Comparison of ENCODE assay signal across 8 cellular contexts in genomic region chr20:50450961-50451752, GRCh38. TPM values are rescaled to one million over a fixed set of nuclear protein-coding genes. Genes with fewer than 3 reads are reported as not detected.
DNase-seq lines count a peak whose midpoint lies in the region; ATAC-seq and TF ChIP-seq lines count a peak whose summit lies in the region.

No MANE protein-coding gene starts in this region.

- no peak for TF ChIP-seq EP300 in gastroesophageal sphincter (IDR thresholded peaks at IDR 0.05)

- H3K27me3 Mint-ChIP-seq in MCF 10A (ENCODE audit: insufficient read depth, unreplicated experiment): no peaks in the 10 kb centered on the region
- peaks cover 35% of the 10 kb centered on the region for H3K27me3 Mint-ChIP-seq in CD4-positive, alpha-beta T cell

- peak overlapping the region; percentile 53 for H3K4me3 Mint-ChIP-seq in MCF 10A (ENCODE audit: unreplicated experiment)
- H3K4me3 Mint-ChIP-seq in CD4-positive, alpha-beta T cell: no peak overlapping the region

- H3K36me3 ChIP-seq in breast epithelium (no peaks in the 10 kb centered on the region), gastroesophageal sphincter (no peaks in the 10 kb centered on the region), skeletal muscle tissue (ENCODE audit: control insufficient read depth in 3 of 3, insufficient read depth in 3 of 3, low read length in 3 of 3) (no peaks in the 10 kb centered on the region)

- CTCF ChIA-PET in MCF 10A (lab: Yijun Ruan, JAX): interaction anchor here (0.6 to 3.0 kb wide), 9 partner anchors 9 to 541 kb away, joined by 3 to 13 read pairs (median 3); no protein-coding TSS in a partner anchor
- CTCF ChIA-PET in CD4-positive, alpha-beta T cell (lab: Charles Lee): no interaction called here

- H3K27me3 ChIP-seq in breast epithelium: no peaks in the 10 kb centered on the region
- H3K27me3 ChIP-seq in gastroesophageal sphincter: no peaks in the 10 kb centered on the region
- H3K27me3 ChIP-seq in skeletal muscle tissue (ENCODE audit: control insufficient read depth in 3 of 3, insufficient read depth in 3 of 3, low read length in 3 of 3): no peaks in the 10 kb centered on the region
- peaks cover 12% of the 10 kb centered on the region for H3K27me3 ChIP-seq in CD4-positive, alpha-beta T cell (ENCODE audit: control insufficient read depth, insufficient read depth, low read length)

- H3K9me3 Mint-ChIP-seq in MCF 10A (ENCODE audit: unreplicated experiment): no peaks in the 10 kb centered on the region
- no peaks in the 10 kb centered on the region for H3K9me3 Mint-ChIP-seq in CD4-positive, alpha-beta T cell

- BruUV-seq in MCF 10A (replicated peaks; lab: Mats Ljungman, UMichigan): TSS peak; percentile 91

- H3K36me3 Mint-ChIP-seq in MCF 10A (ENCODE audit: insufficient read depth, unreplicated experiment): no peaks in the 10 kb centered on the region
- no peaks in the 10 kb centered on the region for H3K36me3 Mint-ChIP-seq in CD4-positive, alpha-beta T cell (ENCODE audit: low read depth)

- peak overlapping the region; percentile 50 to 79 (median 68) for H3K9ac ChIP-seq in skeletal muscle tissue (ENCODE audit: low read depth in 1 of 3, low read length in 3 of 3)

- POLR2A ChIA-PET in MCF 10A (lab: Yijun Ruan, JAX): interaction anchor here (0.7 to 3.9 kb wide), 20 partner anchors 11 to 342 kb away, joined by 3 to 35 read pairs (median 3); no protein-coding TSS in a partner anchor
- POLR2A ChIA-PET in CD4-positive, alpha-beta T cell (lab: Charles Lee): no interaction called here

- TF ChIP-seq POLR2A in breast epithelium (IDR thresholded peaks at IDR 0.05) (no peak), gastroesophageal sphincter (IDR thresholded peaks at IDR 0.05) (no peak)

- H3K27ac ChIP-seq in breast epithelium (peak overlapping the region in 1 of 2 donors; percentile 74), gastroesophageal sphincter (peak overlapping the region in 3 of 4 donors; percentile 38 to 62 (median 57)), skeletal muscle tissue (ENCODE audit: low read depth, low read length) (peak overlapping the region; percentile 7), substantia nigra (ENCODE audit: low read depth, low read length, poor library complexity, severe bottlenecking) (no peak overlapping the region)
- no peak overlapping the region for H3K27ac ChIP-seq in CD4-positive, alpha-beta T cell (ENCODE audit: low read depth, low read length)

- H3K4me1 Mint-ChIP-seq in MCF 10A (ENCODE audit: insufficient read depth, unreplicated experiment): peaks cover 28% of the 10 kb centered on the region
- no peaks in the 10 kb centered on the region for H3K4me1 Mint-ChIP-seq in CD4-positive, alpha-beta T cell (ENCODE audit: low read depth)

- DNase-seq in MCF 10A (ENCODE audit: unreplicated experiment): peak; percentile 82
- no peak for DNase-seq in breast epithelium (ENCODE audit: low spot score in 2 of 2)
- peak; percentile 83 for DNase-seq in RPMI8226
- DNase-seq in substantia nigra (lab: John Stamatoyannopoulos, UW): no peak
- DNase-seq in CD4-positive, alpha-beta T cell: no peak

- TF ChIP-seq CTCF in MCF 10A (IDR thresholded peaks at IDR 0.05; ENCODE audit: unreplicated experiment) (no peak), breast epithelium (IDR thresholded peaks at IDR 0.05) (no peak), gastroesophageal sphincter (IDR thresholded peaks at IDR 0.05) (no peak)
- no peak for TF ChIP-seq CTCF in CD4-positive, alpha-beta T cell (IDR thresholded peaks at IDR 0.05)

- ATAC-seq in HG02970 (IDR thresholded peaks at IDR 0.05; ENCODE audit: low FRiP score, unreplicated experiment) (peak; percentile 63), gastroesophageal sphincter (peak; percentile 61)
- ATAC-seq in CD4-positive, alpha-beta T cell (ENCODE audit: poor library complexity): no peak

- H3K4me3 ChIP-seq in breast epithelium (no peak overlapping the region), gastroesophageal sphincter (peak overlapping the region in 1 of 2 donors; percentile 14), skeletal muscle tissue (ENCODE audit: low read length in 3 of 3) (peak overlapping the region; percentile 31 to 61 (median 49))

- H3K27ac Mint-ChIP-seq in MCF 10A (ENCODE audit: low read depth, unreplicated experiment): peak overlapping the region; percentile 66
- H3K27ac Mint-ChIP-seq in CD4-positive, alpha-beta T cell: no peak overlapping the region

- no peaks in the 10 kb centered on the region for H3K4me1 ChIP-seq in breast epithelium
- H3K4me1 ChIP-seq in gastroesophageal sphincter: peaks cover 0 to 13% (median 10%) of the 10 kb centered on the region in 3 donors
- peaks cover 7 to 15% (median 14%) of the 10 kb centered on the region in 3 donors for H3K4me1 ChIP-seq in skeletal muscle tissue (ENCODE audit: control insufficient read depth in 3 of 3, insufficient read depth in 3 of 3, low read length in 3 of 3)

- no peaks in the 10 kb centered on the region for H3K9me3 ChIP-seq in breast epithelium
- no peaks in the 10 kb centered on the region for H3K9me3 ChIP-seq in gastroesophageal sphincter
- H3K9me3 ChIP-seq in skeletal muscle tissue (ENCODE audit: control insufficient read depth in 3 of 3, low read length in 3 of 3): no peaks in the 10 kb centered on the region
- no peaks in the 10 kb centered on the region for H3K9me3 ChIP-seq in CD4-positive, alpha-beta T cell (ENCODE audit: control insufficient read depth, low read length)

- WGBS in gastroesophageal sphincter (ENCODE audit: low coverage in 1 of 2), 2 donors: 60 to 65% methylated on average over 8 to 9 of the region's 19 CpGs

- intact Hi-C loops in MCF 10A (cut with micrococcal nuclease) (loop anchor here (5.0 kb wide), 1 partner anchor 34 kb away; no protein-coding TSS in a partner anchor), breast epithelium (cut with DNase I; ENCODE audit: low total_unique reads) (no loop called here)
- intact Hi-C loops in CD4-positive, alpha-beta T cell (cut with DNase I, micrococcal nuclease): no loop called here

RNA-seq across cellular contexts. Expression of gene PTPN1, which starts 59.0 kb away (rescaled TPM):
- total RNA-seq in MCF 10A (2022): 56.4 and 63.0 TPM in 2 replicates
- total RNA-seq in breast epithelium: 10 to 100 TPM; 23.8 to 29.2 (median 28.5) TPM
- 10 to 100 TPM; 27.6 to 43.6 (median 38.4) TPM for total RNA-seq in gastroesophageal sphincter
- 8.4 TPM for total RNA-seq in skeletal muscle tissue
- 10 to 100 TPM; 82.3 to 82.8 TPM for total RNA-seq in CD4-positive, alpha-beta T cell

Comparison
In these comparisons a context has a peak if more than half of its experiments do, and no peak if none do; other contexts are left out.
1. DNase-seq: peak in MCF 10A (single experiment) and RPMI8226 (single experiment); none in breast epithelium (0 of 2), substantia nigra (0 of 49) and CD4-positive, alpha-beta T cell (0 of 10).
2. H3K27ac ChIP-seq: peak in gastroesophageal sphincter (3 of 4) and skeletal muscle tissue (single experiment); none in substantia nigra (single experiment) and CD4-positive, alpha-beta T cell (single experiment).
3. H3K4me3 ChIP-seq: peak in skeletal muscle tissue (3 of 3); none in breast epithelium (0 of 3).